ENCODE assay signal across 5 cellular contexts in genomic region chr22:27295605-27296004, GRCh38.
"Had no signal": no experiment of that assay in that cellular context is flagged by ENCODE, and none has a peak within 500 bp of the region (broad histone marks: within the 10 kb centered on the region; RNA-seq: fewer than 3 reads in every experiment).

No MANE protein-coding gene starts in this region.

- H3K9me3 Mint-ChIP-seq: GM23338 had no signal

- H3K36me3 Mint-ChIP-seq: IgD-negative memory B cell had no signal

- ATAC-seq: HCT116, HepG2 had no signal

- H3K27ac Mint-ChIP-seq: GM23338, IgD-negative memory B cell had no signal

- H3K4me3 Mint-ChIP-seq: GM23338 had no signal

- DNase-seq: KBM-7 had no signal
